ENCODE assay signal across 8 cellular contexts in genomic region chr9:134407123-134407779, GRCh38.
A peak's percentile ranks its signal among the peaks of the same experiment; 100 is the strongest.
DNase-seq lines count a peak whose midpoint lies in the region; ATAC-seq, FAIRE-seq and TF ChIP-seq lines count a peak whose summit lies in the region.

No MANE protein-coding gene starts in this region.

- intact Hi-C loops in pancreas (cut with DNase I): no loop called here

- no peak for FAIRE-seq in pancreas (lab: Jason Lieb, UNC)

- 8 to 9% methylated on average over 33 of the region's 33 CpGs for WGBS in pancreas, 2 donors

- TF ChIP-seq CTCF in pancreas (IDR thresholded peaks at IDR 0.05) (no peak), thoracic aorta (IDR thresholded peaks at IDR 0.05) (no peak)

- peak; percentile 57 for ATAC-seq in GM21447 (IDR thresholded peaks at IDR 0.05; ENCODE audit: unreplicated experiment)
- peak; percentile 87 to 93 (median 90) for ATAC-seq in pancreas
- peak; percentile 78 for ATAC-seq in thoracic aorta (ENCODE audit: insufficient number of reproducible peaks, low FRiP score, low read depth)

- H3K27ac ChIP-seq in pancreas: peak overlapping the region in 3 of 4 donors; percentile 16 to 51 (median 28)
- peak overlapping the region; percentile 44 to 79 for H3K27ac ChIP-seq in thoracic aorta

- H3K9me3 ChIP-seq in pancreas (no peaks in the 10 kb centered on the region), thoracic aorta (no peaks in the 10 kb centered on the region)

- H3K4me1 ChIP-seq in pancreas: peaks cover 11 to 16% (median 13%) of the 10 kb centered on the region in 3 donors
- H3K4me1 ChIP-seq in thoracic aorta (ENCODE audit: control insufficient read depth in 1 of 2, low read depth in 2 of 2): peaks cover 70 to 81% of the 10 kb centered on the region in 2 donors

- H3K4me3 ChIP-seq in pancreas (peak overlapping the region in 1 of 4 donors; percentile 17), thoracic aorta (peak overlapping the region; percentile 67)

- peak; percentile 90 for DNase-seq in DMS 273 (lab: John Stamatoyannopoulos, UW; ENCODE audit: unreplicated experiment)
- DNase-seq in KG1 (lab: John Stamatoyannopoulos, UW): peak; percentile 66
- peak; percentile 76 for DNase-seq in SK-N-DZ (ENCODE audit: low spot score)
- DNase-seq in activated naive CD4-positive, alpha-beta T cell treated with anti-CD3 and anti-CD28 coated beads, Interleukin-2, amount 50 U/mL, for 16 hours: peak; percentile 77
- DNase-seq in glomerular visceral epithelial cell (ENCODE audit: extremely low spot score): peak; percentile 90
- DNase-seq in pancreas: peak; percentile 85 to 95 (median 88)
- DNase-seq in thoracic aorta (ENCODE audit: low spot score): peak; percentile 64

- H3K36me3 ChIP-seq in pancreas (no peaks in the 10 kb centered on the region), thoracic aorta (no peaks in the 10 kb centered on the region)

- no peaks in the 10 kb centered on the region for H3K27me3 ChIP-seq in pancreas
- H3K27me3 ChIP-seq in thoracic aorta (replicated peaks; ENCODE audit: insufficient read depth): no peaks in the 10 kb centered on the region
